8 cellular contexts compared by ENCODE assay signal in the genomic region with DNA sequence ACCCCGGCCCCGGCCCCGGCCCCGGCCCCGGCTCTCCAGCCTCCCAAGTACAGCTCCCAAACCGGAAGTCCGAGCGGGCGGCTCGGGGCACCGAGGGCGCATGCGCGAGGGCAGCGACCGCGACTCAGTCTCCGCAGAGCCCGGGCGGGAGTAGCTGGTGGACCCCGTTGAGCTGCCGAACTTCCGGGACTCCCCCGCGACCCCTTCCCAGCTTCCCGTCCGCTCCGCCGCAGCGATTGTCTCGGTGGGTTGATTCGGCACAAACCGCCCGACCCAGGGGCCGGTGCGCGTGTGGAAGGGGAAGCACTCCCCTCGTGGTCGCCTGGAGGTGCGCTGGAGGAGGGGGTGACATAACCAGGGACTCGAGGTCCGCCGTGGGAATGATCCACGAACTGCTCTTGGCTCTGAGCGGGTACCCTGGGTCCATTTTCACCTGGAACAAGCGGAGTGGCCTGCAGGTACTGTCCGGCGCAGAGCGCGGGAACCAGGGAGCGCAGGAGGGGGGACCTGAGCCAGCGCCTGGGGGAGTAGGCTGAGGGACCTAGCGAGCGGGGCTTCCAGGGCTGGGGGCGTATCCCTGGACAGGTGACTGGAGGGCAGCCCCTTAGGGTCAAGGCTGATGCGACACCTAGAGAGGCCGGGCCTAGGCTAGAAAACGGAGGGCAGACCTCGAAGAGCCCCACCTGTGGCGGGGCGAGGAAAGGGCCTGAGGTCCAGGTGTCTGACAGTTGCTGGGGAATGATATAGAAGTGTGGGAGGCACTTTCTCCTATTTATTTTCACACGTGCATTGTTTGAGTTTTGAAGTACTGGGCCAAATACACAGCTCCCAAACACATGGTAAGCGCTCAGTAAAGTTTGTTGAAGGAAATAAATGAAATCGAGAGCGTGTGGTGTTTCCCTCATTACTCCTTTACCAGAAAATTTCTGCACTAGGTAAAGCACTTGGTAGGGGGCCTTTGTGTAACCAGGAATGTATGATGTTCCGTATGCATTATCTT. TPM values are rescaled to one million over a fixed set of nuclear protein-coding genes. Genes with fewer than 3 reads are reported as not detected.
A peak's percentile ranks its signal among the peaks of the same experiment; 100 is the strongest.
DNase-seq lines count a peak whose midpoint lies in the region; ATAC-seq, FAIRE-seq and TF ChIP-seq lines count a peak whose summit lies in the region.

A gene with protein sequence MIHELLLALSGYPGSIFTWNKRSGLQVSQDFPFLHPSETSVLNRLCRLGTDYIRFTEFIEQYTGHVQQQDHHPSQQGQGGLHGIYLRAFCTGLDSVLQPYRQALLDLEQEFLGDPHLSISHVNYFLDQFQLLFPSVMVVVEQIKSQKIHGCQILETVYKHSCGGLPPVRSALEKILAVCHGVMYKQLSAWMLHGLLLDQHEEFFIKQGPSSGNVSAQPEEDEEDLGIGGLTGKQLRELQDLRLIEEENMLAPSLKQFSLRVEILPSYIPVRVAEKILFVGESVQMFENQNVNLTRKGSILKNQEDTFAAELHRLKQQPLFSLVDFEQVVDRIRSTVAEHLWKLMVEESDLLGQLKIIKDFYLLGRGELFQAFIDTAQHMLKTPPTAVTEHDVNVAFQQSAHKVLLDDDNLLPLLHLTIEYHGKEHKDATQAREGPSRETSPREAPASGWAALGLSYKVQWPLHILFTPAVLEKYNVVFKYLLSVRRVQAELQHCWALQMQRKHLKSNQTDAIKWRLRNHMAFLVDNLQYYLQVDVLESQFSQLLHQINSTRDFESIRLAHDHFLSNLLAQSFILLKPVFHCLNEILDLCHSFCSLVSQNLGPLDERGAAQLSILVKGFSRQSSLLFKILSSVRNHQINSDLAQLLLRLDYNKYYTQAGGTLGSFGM (plus strand): TSS at position 127 of the 1,000 bp plus-strand sequence. CDS start 254 bp downstream, at position 381.
A gene (minus strand): TSS at position 69 of the 1,000 bp plus-strand sequence. CDS start 1,130 bp downstream, outside the sequence.

- DNase-seq in CD1c-positive myeloid dendritic cell (ENCODE audit: extremely low spot score) (peak; percentile 89), HPDE6-E6E7 (ENCODE audit: extremely low spot score) (peak; percentile 85), NOMO-1 treated with DMSO at 0.1 percent for 48 hours (lab: John Stamatoyannopoulos, UW; ENCODE audit: unreplicated experiment) (peak; percentile 71), endothelial cell of umbilical vein (ENCODE audit: low read depth, low spot score) (peak; percentile 81), midbrain (lab: John Stamatoyannopoulos, UW) (peak; percentile 83)
- peak; percentile 25 for DNase-seq in activated CD8-positive, alpha-beta memory T cell treated with anti-CD3 and anti-CD28 coated beads, Interleukin-2, amount 50 U/mL, for 1 hour (ENCODE audit: extremely low read depth)
- peak; percentile 54 to 56 for DNase-seq in stimulated activated CD8-positive, alpha-beta memory T cell treated with anti-CD3 and anti-CD28 coated beads, Interleukin-2, amount 100 ng/mL, for 1 hour (ENCODE audit: low read depth in 2 of 2)

- FAIRE-seq in endothelial cell of umbilical vein (lab: Jason Lieb, UNC): peak; percentile 86

- no peaks in the 10 kb centered on the region for H4K20me1 ChIP-seq in endothelial cell of umbilical vein (replicated peaks; ENCODE audit: control insufficient read depth, extremely low read depth, insufficient read depth, low read length)

- H2AFZ ChIP-seq in endothelial cell of umbilical vein (ENCODE audit: low read depth, low read length): peak within 1 kb of the TSS; percentile 99

- dilution Hi-C loops in endothelial cell of umbilical vein (cut with MboI; ENCODE audit: extremely low pct_ligation_motif_present, low sequenced_read_pairs): no loop called here

- peaks cover 18% of the 10 kb centered on the region for H3K4me1 ChIP-seq in endothelial cell of umbilical vein (ENCODE audit: control insufficient read depth, extremely low read depth, insufficient read depth, low read length)

- no peaks in the 10 kb centered on the region for H3K27me3 ChIP-seq in endothelial cell of umbilical vein (ENCODE audit: control insufficient read depth in 2 of 2, insufficient read depth in 2 of 2, low read length in 2 of 2)

- peak within 1 kb of the TSS; percentile 69 to 93 (median 86) for H3K4me3 ChIP-seq in endothelial cell of umbilical vein (replicated peaks in 1 of 3; ENCODE audit: insufficient read depth in 1 of 3, low read depth in 1 of 3, low read length in 3 of 3)

- H3K9me1 ChIP-seq in endothelial cell of umbilical vein (replicated peaks; ENCODE audit: control insufficient read depth, extremely low read depth, insufficient read depth, low read length): no peaks in the 10 kb centered on the region

- no TSS peak for BruUV-seq in endothelial cell of umbilical vein (replicated peaks; lab: Mats Ljungman, UMichigan)

- no peaks in the 10 kb centered on the region for H3K9me3 ChIP-seq in endothelial cell of umbilical vein (replicated peaks; ENCODE audit: control insufficient read depth, insufficient read depth, low read length)

- H3K79me2 ChIP-seq in endothelial cell of umbilical vein (ENCODE audit: control insufficient read depth, insufficient read depth, low read length): peaks cover 20% of the 10 kb centered on the region

- CTCF ChIA-PET in endothelial cell of umbilical vein (lab: Charles Lee): interaction anchor here (0.5 to 1.8 kb wide), 5 partner anchors 14 to 86 kb away, joined by 3 to 6 read pairs (median 4); no protein-coding TSS in a partner anchor

- intact Hi-C loops in endothelial cell of umbilical vein (cut with micrococcal nuclease): no loop called here

- TF ChIP-seq POLR2A in endothelial cell of umbilical vein (IDR thresholded peaks at IDR 0.05; ENCODE audit: low read depth, low read length): peak; percentile 40

- peak; percentile 80 for ATAC-seq in GM19397 (IDR thresholded peaks at IDR 0.05; ENCODE audit: unreplicated experiment)

- peak within 1 kb of the TSS; percentile 97 for H3K4me2 ChIP-seq in endothelial cell of umbilical vein (ENCODE audit: insufficient read depth, low read length)

- POLR2A ChIA-PET in endothelial cell of umbilical vein (lab: Charles Lee): no interaction called here

- peak within 1 kb of the TSS; percentile 60 for H3K9ac ChIP-seq in endothelial cell of umbilical vein (replicated peaks; ENCODE audit: extremely low read depth, insufficient read depth, low read length)

- peak; percentile 4 to 27 for TF ChIP-seq CTCF in endothelial cell of umbilical vein (IDR thresholded peaks at IDR 0.05; ENCODE audit: extremely low read depth in 1 of 2, insufficient read depth in 1 of 2, low read depth in 1 of 2, low read length in 2 of 2)

- H3K36me3 ChIP-seq in endothelial cell of umbilical vein (ENCODE audit: control insufficient read depth in 2 of 2, extremely low read depth in 1 of 2, insufficient read depth in 2 of 2, low read length in 2 of 2): peaks cover 0 to 3% of the 10 kb centered on the region in 2 experiments

- peak within 1 kb of the TSS; percentile 48 for H3K27ac ChIP-seq in endothelial cell of umbilical vein (ENCODE audit: insufficient read depth, low read depth, low read length)

TF ChIP-seq in endothelial cell of umbilical vein, 7 proteins besides CTCF, POLR2A, EP300 and RAD21:
- peak; percentile 62 for TF ChIP-seq POLR2AphosphoS5 (IDR thresholded peaks at IDR 0.05; ENCODE audit: insufficient read depth, low read depth, low read length)
- no peak for TF ChIP-seq EZH2 (IDR thresholded peaks at IDR 0.05; ENCODE audit: borderline replicate concordance, low read depth, low read length, severe bottlenecking)
TF ChIP-seq in endothelial cell of umbilical vein: peak in this region for 1.

RNA-seq across cellular contexts. Expression of the first gene that starts in this region (rescaled TPM):
- 19.4 and 19.8 TPM in 2 replicates for total RNA-seq in endothelial cell of umbilical vein
- 5.1 and 6.5 TPM in 2 replicates for polyA plus RNA-seq in endothelial cell of umbilical vein
- polyA plus RNA-seq in endothelial cell of umbilical vein (2011; cell fraction: cytosol; rRNA removed): 6.9 and 7.0 TPM in 2 replicates
- 12.9 and 14.5 TPM in 2 replicates for polyA plus RNA-seq in endothelial cell of umbilical vein (2011; cell fraction: nucleus; rRNA removed)
- polyA plus RNA-seq in endothelial cell of umbilical vein (2012): 9.0 and 12.7 TPM in 2 replicates
- 15.0 and 21.7 TPM in 2 replicates for polyA minus RNA-seq in endothelial cell of umbilical vein
- polyA minus RNA-seq in endothelial cell of umbilical vein (2011; cell fraction: cytosol; rRNA and poly(A)+ RNA removed): 53.1 TPM
- 11.3 and 13.1 TPM in 2 replicates for polyA minus RNA-seq in endothelial cell of umbilical vein (2011; cell fraction: nucleus; rRNA and poly(A)+ RNA removed)

RNA-seq across cellular contexts. Expression of the second gene that starts in this region (rescaled TPM):
- 15.7 and 16.6 TPM in 2 replicates for total RNA-seq in endothelial cell of umbilical vein
- 2.9 and 3.7 TPM in 2 replicates for polyA plus RNA-seq in endothelial cell of umbilical vein
- polyA plus RNA-seq in endothelial cell of umbilical vein (2011; cell fraction: cytosol; rRNA removed): 3.8 and 4.1 TPM in 2 replicates
- polyA plus RNA-seq in endothelial cell of umbilical vein (2011; cell fraction: nucleus; rRNA removed): 9.3 and 9.7 TPM in 2 replicates
- polyA plus RNA-seq in endothelial cell of umbilical vein (2012): 5.3 and 7.5 TPM in 2 replicates
- 3.8 and 7.5 TPM in 2 replicates for polyA minus RNA-seq in endothelial cell of umbilical vein
- polyA minus RNA-seq in endothelial cell of umbilical vein (2011; cell fraction: cytosol; rRNA and poly(A)+ RNA removed): 11.8 TPM
- polyA minus RNA-seq in endothelial cell of umbilical vein (2011; cell fraction: nucleus; rRNA and poly(A)+ RNA removed): 5.7 and 6.1 TPM in 2 replicates

Comparison
In these comparisons a context has a peak if more than half of its experiments do, and no peak if none do; other contexts are left out.
1. Peak in every context shown above with its lines: DNase-seq, ATAC-seq, H3K4me3 ChIP-seq and H3K27ac ChIP-seq.
2. DNase-seq: peak in every context shown above with its lines; median percentile 89 in CD1c-positive myeloid dendritic cell; 85 in HPDE6-E6E7; 83 in midbrain; 81 in endothelial cell of umbilical vein; 71 in NOMO-1 treated with DMSO at 0.1 percent for 48 hours; 55 in stimulated activated CD8-positive, alpha-beta memory T cell treated with anti-CD3 and anti-CD28 coated beads, Interleukin-2, amount 100 ng/mL, for 1 hour; 25 in activated CD8-positive, alpha-beta memory T cell treated with anti-CD3 and anti-CD28 coated beads, Interleukin-2, amount 50 U/mL, for 1 hour.